Comparison of ENCODE assay signal across 16 cellular contexts in genomic region chr2:184743096-184743495, GRCh38.
DNase-seq lines count a peak whose midpoint lies in the region; ATAC-seq, FAIRE-seq and TF ChIP-seq lines count a peak whose summit lies in the region.
"Had no signal": no experiment of that assay in that cellular context is flagged by ENCODE, and none has a peak within 500 bp of the region (broad histone marks: within the 10 kb centered on the region; RNA-seq: fewer than 3 reads in every experiment).

No MANE protein-coding gene starts in this region.

- peak; percentile 27 for FAIRE-seq in GM12892 (lab: Jason Lieb, UNC)
- FAIRE-seq: GM12891, GM18507, H54, K562 had no signal

- DNase-seq in GM12892 (ENCODE audit: insufficient read length): no peak
- DNase-seq in amniotic epithelial cell (ENCODE audit: low read depth): peak; percentile 22
- peak; percentile 36 for DNase-seq in fibroblast of peridontal ligament (ENCODE audit: extremely low read depth)
- DNase-seq in C1 segment of cervical spinal cord (lab: John Stamatoyannopoulos, UW): no peak
- no peak for DNase-seq in G401 (ENCODE audit: low spot score)
- DNase-seq: 8988T; Calu3; CD8-positive, alpha-beta T cell; DMS79 treated with DMSO at 0.1 percent for 48 hours had no signal

- no peak for TF ChIP-seq POLR2A in GM12892 (IDR thresholded peaks at IDR 0.05; ENCODE audit: low read depth, low read length)

- ATAC-seq in HG02938 (IDR thresholded peaks at IDR 0.05; ENCODE audit: unreplicated experiment) (no peak), HG02571 (IDR thresholded peaks at IDR 0.05; ENCODE audit: unreplicated experiment) (no peak)
- ATAC-seq: CD8-positive, alpha-beta T cell; GM23338; K562 had no signal

- in situ Hi-C loops in G401 (cut with HindIII; ENCODE audit: low sequenced_read_pairs): no loop called here

Comparison
In these comparisons a context has a peak if more than half of its experiments do, and no peak if none do; other contexts are left out.
1. DNase-seq: peak in amniotic epithelial cell (single experiment) and fibroblast of peridontal ligament (single experiment); none in GM12892 (single experiment), C1 segment of cervical spinal cord (0 of 14) and G401 (single experiment).